In the genomic region with DNA sequence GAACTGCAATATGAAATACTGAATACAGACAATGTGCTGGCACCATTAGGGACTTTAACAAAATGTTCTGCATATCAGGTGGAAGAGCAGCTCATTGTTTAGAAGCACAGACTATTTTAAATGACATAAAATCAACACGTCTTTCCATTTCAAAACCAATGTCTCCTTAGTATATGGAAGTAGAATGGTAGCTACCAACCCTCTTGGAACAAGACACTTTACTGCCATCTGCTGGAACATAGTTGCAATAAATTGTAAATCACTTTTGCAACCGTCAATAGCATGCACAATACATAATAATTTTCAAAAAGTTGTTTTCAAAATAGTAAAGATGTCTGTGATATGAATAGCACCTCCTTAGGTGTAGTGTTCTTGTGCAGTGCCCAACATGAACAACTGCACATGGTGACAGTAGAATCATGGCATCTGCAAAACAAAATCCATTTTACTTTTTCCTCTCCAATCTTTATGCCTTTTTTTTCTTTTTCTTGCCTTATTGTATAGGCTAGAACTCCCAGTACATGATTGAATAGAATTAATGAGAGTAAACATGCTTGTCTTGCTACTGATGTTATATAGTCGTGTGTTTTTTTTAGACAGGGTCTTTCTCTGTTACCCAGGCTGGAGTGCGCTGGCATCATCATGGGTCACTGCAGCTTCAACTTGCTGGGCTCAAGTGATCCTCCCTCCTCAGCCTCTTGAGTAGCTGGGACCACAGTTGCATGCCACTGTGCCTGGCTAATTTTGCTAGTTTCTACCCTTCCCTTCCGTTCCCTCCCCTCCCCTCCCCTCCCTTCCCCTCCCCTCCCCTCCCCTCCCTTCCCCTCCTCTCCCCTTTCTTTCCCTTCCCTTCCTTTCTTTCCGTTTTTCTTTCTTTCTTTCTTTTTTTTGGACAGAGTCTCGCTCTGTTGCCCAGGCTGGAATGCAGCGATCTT, we compare ENCODE assay signal across 8 cellular contexts. TPM values are rescaled to one million over a fixed set of nuclear protein-coding genes. Genes with fewer than 3 reads are reported as not detected.
A peak's percentile ranks its signal among the peaks of the same experiment; 100 is the strongest.
DNase-seq lines count a peak whose midpoint lies in the region; ATAC-seq and TF ChIP-seq lines count a peak whose summit lies in the region.

No MANE protein-coding gene starts in this region.

- no peaks in the 10 kb centered on the region for H3K4me1 ChIP-seq in thyroid gland

- H3K27me3 ChIP-seq in thyroid gland, result no peaks in the 10 kb centered on the region

- H3K36me3 Mint-ChIP-seq in activated CD8-positive, alpha-beta T cell treated with anti-CD3 and anti-CD28 coated beads, Interleukin-2, amount 10 ng/mL, durations not matched to agents 7 days and 5 days (ENCODE audit: low read depth), result no peaks in the 10 kb centered on the region

- TF ChIP-seq POLR2A in thyroid gland (IDR thresholded peaks at IDR 0.05), result no peak

- peaks cover 12% of the 10 kb centered on the region for H3K27me3 Mint-ChIP-seq in activated CD8-positive, alpha-beta T cell treated with anti-CD3 and anti-CD28 coated beads, Interleukin-2, amount 10 ng/mL, durations not matched to agents 7 days and 5 days (ENCODE audit: low read depth)

- no peaks in the 10 kb centered on the region for H3K4me1 Mint-ChIP-seq in activated CD8-positive, alpha-beta T cell treated with anti-CD3 and anti-CD28 coated beads, Interleukin-2, amount 10 ng/mL, durations not matched to agents 7 days and 5 days (ENCODE audit: low read depth)

- TF ChIP-seq CTCF in GM12873 (IDR thresholded peaks at IDR 0.05; ENCODE audit: insufficient read depth, low read depth, low read length, missing control alignments) (peak; percentile 59), thyroid gland (IDR thresholded peaks at IDR 0.05) (peak in 4 of 6 experiments; percentile 15 to 53 (median 40))

- POLR2A ChIA-PET in activated CD8-positive, alpha-beta T cell treated with anti-CD3 and anti-CD28 coated beads, Interleukin-2, amount 10 ng/mL, durations not matched to agents 7 days and 5 days (lab: Charles Lee), result no interaction called here

- H3K9me3 ChIP-seq in thyroid gland, result no peaks in the 10 kb centered on the region

- no peaks in the 10 kb centered on the region for H3K9me3 Mint-ChIP-seq in activated CD8-positive, alpha-beta T cell treated with anti-CD3 and anti-CD28 coated beads, Interleukin-2, amount 10 ng/mL, durations not matched to agents 7 days and 5 days (ENCODE audit: insufficient read depth)

- H3K4me3 ChIP-seq in thyroid gland (replicated peaks in 1 of 3), result no peak overlapping the region

- intact Hi-C loops in thyroid gland (cut with DNase I), result no loop called here

- H3K27ac Mint-ChIP-seq in activated CD8-positive, alpha-beta T cell treated with anti-CD3 and anti-CD28 coated beads, Interleukin-2, amount 10 ng/mL, durations not matched to agents 7 days and 5 days, result no peak overlapping the region

- H3K4me3 Mint-ChIP-seq in activated CD8-positive, alpha-beta T cell treated with anti-CD3 and anti-CD28 coated beads, Interleukin-2, amount 10 ng/mL, durations not matched to agents 7 days and 5 days, result no peak overlapping the region

- DNase-seq in AG08396 (ENCODE audit: low spot score) (peak; percentile 42), NCI-H2171 (lab: John Stamatoyannopoulos, UW) (peak; percentile 43), hepatic stellate cell (ENCODE audit: low spot score) (peak; percentile 31), thyroid gland (no peak)
- no peak for DNase-seq in activated CD8-positive, alpha-beta T cell treated with anti-CD3 and anti-CD28 coated beads, Interleukin-2, amount 10 ng/mL, durations not matched to agents 7 days and 5 days

- WGBS in thyroid gland, 2 donors, result 33 to 41% methylated on average over 8 of the region's 8 CpGs

- ATAC-seq in activated CD8-positive, alpha-beta T cell treated with anti-CD3 and anti-CD28 coated beads, Interleukin-2, amount 10 ng/mL, durations not matched to agents 7 days and 5 days, result peak; percentile 57
- ATAC-seq in GM21367 (IDR thresholded peaks at IDR 0.05; ENCODE audit: unreplicated experiment), result no peak
- no peak for ATAC-seq in GM21515 (IDR thresholded peaks at IDR 0.05; ENCODE audit: unreplicated experiment)

- H3K36me3 ChIP-seq in thyroid gland, result no peaks in the 10 kb centered on the region

- CTCF ChIA-PET in activated CD8-positive, alpha-beta T cell treated with anti-CD3 and anti-CD28 coated beads, Interleukin-2, amount 10 ng/mL, durations not matched to agents 7 days and 5 days (lab: Charles Lee), result interaction anchor here (0.7 to 2.1 kb wide), 21 partner anchors 10 to 363 kb away, joined by 3 to 23 read pairs (median 4); a partner anchor contains a TSS

- no peak overlapping the region for H3K27ac ChIP-seq in thyroid gland

RNA-seq across cellular contexts. Expression of a gene that starts 7.8 kb away (rescaled TPM):
- 1 to 10 TPM in 1 of 2 experiments, under 1 TPM in 1; 0.70 to 1.1 TPM for total RNA-seq in activated CD8-positive, alpha-beta T cell treated with anti-CD3 and anti-CD28 coated beads, Interleukin-2, amount 10 ng/mL, durations not matched to agents 7 days and 5 days
- 1 to 10 TPM; 1.6 to 7.6 (median 2.5) TPM for total RNA-seq in thyroid gland

RNA-seq across cellular contexts. Expression of a gene that starts 17.1 kb away (rescaled TPM):
- 1 to 10 TPM; 4.9 to 6.9 TPM for total RNA-seq in activated CD8-positive, alpha-beta T cell treated with anti-CD3 and anti-CD28 coated beads, Interleukin-2, amount 10 ng/mL, durations not matched to agents 7 days and 5 days
- 10 to 100 TPM in 3 of 4 donors, 1 to 10 TPM in 1; 9.9 to 29.1 (median 18.9) TPM for total RNA-seq in thyroid gland

RNA-seq across cellular contexts. Expression of a gene that starts 29.3 kb away (rescaled TPM):
- total RNA-seq in activated CD8-positive, alpha-beta T cell treated with anti-CD3 and anti-CD28 coated beads, Interleukin-2, amount 10 ng/mL, durations not matched to agents 7 days and 5 days, result 10 to 100 TPM; 28.8 to 31.9 TPM
- 1 to 10 TPM in 2 of 4 donors, under 1 TPM in 2; 0.29 to 1.7 (median 1.0) TPM for total RNA-seq in thyroid gland

RNA-seq across cellular contexts. Expression of a gene that starts 55.3 kb away (rescaled TPM):
- 10 to 100 TPM; 60.0 to 65.1 TPM for total RNA-seq in activated CD8-positive, alpha-beta T cell treated with anti-CD3 and anti-CD28 coated beads, Interleukin-2, amount 10 ng/mL, durations not matched to agents 7 days and 5 days
- total RNA-seq in thyroid gland, result 10 to 100 TPM; 15.5 to 34.4 (median 18.8) TPM

Comparison
In these comparisons a context has a peak if more than half of its experiments do, and no peak if none do; other contexts are left out.
1. DNase-seq: peak in AG08396 (single experiment), NCI-H2171 (single experiment) and hepatic stellate cell (single experiment); none in activated CD8-positive, alpha-beta T cell treated with anti-CD3 and anti-CD28 coated beads, Interleukin-2, amount 10 ng/mL, durations not matched to agents 7 days and 5 days (single experiment) and thyroid gland (0 of 2).
2. RNA of a gene that starts 29.3 kb away (total RNA-seq): 28.8 to 31.9 TPM in activated CD8-positive, alpha-beta T cell treated with anti-CD3 and anti-CD28 coated beads, Interleukin-2, amount 10 ng/mL, durations not matched to agents 7 days and 5 days; 0.29 to 1.7 TPM in thyroid gland; every median in the first group is over 10 times any median in the second.